14 cellular contexts compared by ENCODE assay signal in the genomic region with DNA sequence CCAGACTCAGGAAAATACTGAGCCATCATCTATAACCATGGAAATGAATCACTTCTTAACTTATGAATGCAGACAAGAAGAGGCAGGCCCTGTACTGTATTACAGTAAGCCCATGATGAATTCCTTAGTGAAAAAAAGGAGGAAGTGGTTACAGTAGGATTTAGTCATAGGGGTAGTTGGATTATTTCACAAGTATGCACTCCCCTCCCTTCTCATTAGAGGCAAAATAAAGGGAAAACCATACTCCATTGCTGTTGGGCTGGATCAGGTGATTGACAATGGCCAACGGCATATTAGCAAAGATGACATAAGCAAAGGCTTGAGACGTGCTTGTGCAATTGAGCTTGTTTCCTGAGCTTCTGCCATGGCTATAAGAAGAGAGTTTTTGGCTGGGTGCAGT.
DNase-seq lines count a peak whose midpoint lies in the region; ATAC-seq and TF ChIP-seq lines count a peak whose summit lies in the region.
"Had no signal": no experiment of that assay in that cellular context is flagged by ENCODE, and none has a peak within 500 bp of the region (broad histone marks: within the 10 kb centered on the region; RNA-seq: fewer than 3 reads in every experiment).

No MANE protein-coding gene starts in this region.

- H3K36me3 ChIP-seq in RWPE2 (ENCODE audit: low read depth), result no peaks in the 10 kb centered on the region
- H3K36me3 ChIP-seq: BLaER1 had no signal

- H3K4me1 ChIP-seq in RWPE2 (ENCODE audit: insufficient read depth, poor library complexity, severe bottlenecking), result peaks cover 16% of the 10 kb centered on the region
- H3K4me1 ChIP-seq: BLaER1 had no signal

- ATAC-seq in RWPE2 (ENCODE audit: low read depth) (peak; percentile 97), GM18867 (IDR thresholded peaks at IDR 0.05; ENCODE audit: unreplicated experiment) (no peak)

- no peak overlapping the region for H3K4me3 ChIP-seq in RWPE2 (ENCODE audit: severe bottlenecking)
- no peak overlapping the region for H3K4me3 ChIP-seq in fibroblast of villous mesenchyme (ENCODE audit: low read depth, low read length)
- H3K4me3 ChIP-seq: BLaER1, lung had no signal

- H3K27me3 ChIP-seq in RWPE2 (ENCODE audit: insufficient read depth, poor library complexity, severe bottlenecking), result no peaks in the 10 kb centered on the region

- DNase-seq in AG08396 (ENCODE audit: low spot score) (peak; percentile 22), HS-5 (ENCODE audit: low read depth) (peak; percentile 76), RWPE2 (ENCODE audit: low spot score) (no peak), fibroblast of villous mesenchyme (ENCODE audit: low read depth) (peak; percentile 1), DMS 273 (lab: John Stamatoyannopoulos, UW; ENCODE audit: unreplicated experiment) (no peak), DMS53 (lab: John Stamatoyannopoulos, UW) (no peak), epidermal melanocyte (ENCODE audit: insufficient read length, low spot score) (no peak)
- DNase-seq: activated naive CD8-positive, alpha-beta T cell treated with anti-CD3 and anti-CD28 coated beads for 36 hours; head of caudate nucleus; NCI-H2081 treated with DMSO at 0.1 percent for 48 hours; nucleus accumbens had no signal

- no peaks in the 10 kb centered on the region for H3K9me3 ChIP-seq in RWPE2 (ENCODE audit: severe bottlenecking)
- H3K9me3 ChIP-seq: BLaER1 had no signal

- peak overlapping the region; percentile 94 for H3K27ac ChIP-seq in RWPE2 (ENCODE audit: poor library complexity, severe bottlenecking)
- H3K27ac ChIP-seq: BLaER1 had no signal

- TF ChIP-seq CTCF in RWPE2 (IDR thresholded peaks at IDR 0.05; ENCODE audit: poor library complexity, severe bottlenecking) (no peak), fibroblast of villous mesenchyme (IDR thresholded peaks at IDR 0.05; ENCODE audit: insufficient read depth, low read depth, low read length) (no peak)

Comparison
In these comparisons a context has a peak if more than half of its experiments do, and no peak if none do; other contexts are left out.
1. DNase-seq: peak in AG08396 (single experiment), HS-5 (single experiment) and fibroblast of villous mesenchyme (single experiment); none in RWPE2 (single experiment), DMS 273 (single experiment), DMS53 (single experiment) and epidermal melanocyte (single experiment).